ENCODE assay signal across 11 cellular contexts in the genomic region with DNA sequence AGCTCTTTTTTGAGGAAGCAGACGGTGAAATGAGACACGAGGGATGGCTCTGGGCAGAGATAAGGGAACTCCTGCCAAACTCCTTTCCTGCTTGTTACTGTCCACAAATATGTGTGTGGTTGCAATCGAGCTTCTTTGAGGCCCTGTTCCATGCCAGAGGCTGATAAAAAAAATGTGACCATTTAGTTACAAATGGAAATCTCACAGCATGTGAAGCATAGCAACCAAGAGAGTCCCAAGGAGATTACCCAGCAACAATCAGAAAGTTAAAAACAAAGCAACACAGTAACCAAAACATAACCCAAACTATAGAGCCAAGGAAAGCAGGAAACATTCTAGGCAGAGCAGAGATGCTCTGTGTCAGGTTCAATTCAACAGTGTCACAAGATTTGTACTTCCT. TPM values are rescaled to one million over a fixed set of nuclear protein-coding genes. Genes with fewer than 3 reads are reported as not detected.
DNase-seq lines count a peak whose midpoint lies in the region; ATAC-seq and TF ChIP-seq lines count a peak whose summit lies in the region.
"Had no signal": no experiment of that assay in that cellular context is flagged by ENCODE, and none has a peak within 500 bp of the region (broad histone marks: within the 10 kb centered on the region; RNA-seq: fewer than 3 reads in every experiment).

No MANE protein-coding gene starts in this region.

- no peak overlapping the region for H3K27ac Mint-ChIP-seq in MCF 10A (ENCODE audit: low read depth, unreplicated experiment)
- H3K27ac Mint-ChIP-seq in CD4-positive, alpha-beta memory T cell = no peak overlapping the region

- BruUV-seq in MCF 10A (replicated peaks; lab: Mats Ljungman, UMichigan) = no TSS peak

- H3K4me1 Mint-ChIP-seq in MCF 10A (ENCODE audit: insufficient read depth, unreplicated experiment) = no peaks in the 10 kb centered on the region
- H3K4me1 Mint-ChIP-seq in CD4-positive, alpha-beta memory T cell = no peaks in the 10 kb centered on the region

- H3K4me1 ChIP-seq in breast epithelium (no peaks in the 10 kb centered on the region), vagina (peaks cover 8% of the 10 kb centered on the region)
- H3K4me1 ChIP-seq in CD4-positive, alpha-beta memory T cell (ENCODE audit: insufficient read depth, low read length) = no peaks in the 10 kb centered on the region
- H3K4me1 ChIP-seq: A549 had no signal

- POLR2A ChIA-PET in MCF 10A (lab: Yijun Ruan, JAX) = interaction anchor here (0.7 kb wide), 2 partner anchors 79 to 208 kb away, joined by 3 read pairs; no protein-coding TSS in a partner anchor
- POLR2A ChIA-PET in CD4-positive, alpha-beta memory T cell (lab: Charles Lee; ENCODE audit: partially characterized antibody) = no interaction called here

- no peak for ATAC-seq in HG03175 (IDR thresholded peaks at IDR 0.05; ENCODE audit: unreplicated experiment)
- ATAC-seq: A549 had no signal

- H3K27me3 ChIP-seq in breast epithelium = no peaks in the 10 kb centered on the region
- no peaks in the 10 kb centered on the region for H3K27me3 ChIP-seq in brain microvascular endothelial cell (replicated peaks)
- no peaks in the 10 kb centered on the region for H3K27me3 ChIP-seq in vagina
- no peaks in the 10 kb centered on the region for H3K27me3 ChIP-seq in CD4-positive, alpha-beta memory T cell (ENCODE audit: insufficient read depth, low read length)

- in situ Hi-C loops in brain microvascular endothelial cell (cut with HindIII; ENCODE audit: low pct_ligation_motif_present, low sequenced_read_pairs) = no loop called here

- TF ChIP-seq POLR2A in breast epithelium (IDR thresholded peaks at IDR 0.05) = no peak
- no peak for TF ChIP-seq POLR2A in vagina (IDR thresholded peaks at IDR 0.05)

- H3K27ac ChIP-seq in breast epithelium (peak overlapping the region; percentile 34 to 50), brain microvascular endothelial cell (peak overlapping the region; percentile 85), vagina (no peak overlapping the region)
- no peak overlapping the region for H3K27ac ChIP-seq in CD4-positive, alpha-beta memory T cell (ENCODE audit: low read depth, low read length)
- H3K27ac ChIP-seq: A549, KMS-11 had no signal

- intact Hi-C loops in breast epithelium (cut with DNase I; ENCODE audit: low total_unique reads) = no loop called here
- intact Hi-C loops in MCF 10A (cut with micrococcal nuclease) = no loop called here
- intact Hi-C loops in vagina (cut with DNase I) = no loop called here
- intact Hi-C loops in CD4-positive, alpha-beta memory T cell (cut with micrococcal nuclease) = no loop called here

- DNase-seq in breast epithelium (ENCODE audit: low spot score in 2 of 2) = peak in 1 of 2 donors; percentile 57
- DNase-seq in MCF 10A (ENCODE audit: unreplicated experiment) = no peak
- DNase-seq in brain microvascular endothelial cell = peak; percentile 98
- DNase-seq in iris pigment epithelial cell (ENCODE audit: low read depth) = peak; percentile 86
- DNase-seq in vagina (ENCODE audit: extremely low spot score in 2 of 2) = no peak
- DNase-seq in CD4-positive, alpha-beta memory T cell = no peak
- DNase-seq in NCI-H1092 (lab: John Stamatoyannopoulos, UW) = no peak
- DNase-seq: effector memory CD4-positive, alpha-beta T cell had no signal

- H3K27me3 Mint-ChIP-seq in MCF 10A (ENCODE audit: insufficient read depth, unreplicated experiment) = no peaks in the 10 kb centered on the region
- H3K27me3 Mint-ChIP-seq in CD4-positive, alpha-beta memory T cell = peaks cover 5 to 6% of the 10 kb centered on the region in 2 donors

- CTCF ChIA-PET in MCF 10A (lab: Yijun Ruan, JAX) = interaction anchor here (0.8 kb wide), 1 partner anchor 222 kb away, joined by 3 read pairs; no protein-coding TSS in a partner anchor
- CTCF ChIA-PET in CD4-positive, alpha-beta memory T cell (lab: Charles Lee; ENCODE audit: partially characterized antibody) = no interaction called here

- H3K9me3 Mint-ChIP-seq in MCF 10A (ENCODE audit: unreplicated experiment) = peaks cover under 1% of the 10 kb centered on the region
- H3K9me3 Mint-ChIP-seq in CD4-positive, alpha-beta memory T cell = peaks cover 0 to 4% (median 1%) of the 10 kb centered on the region in 8 donors

- H3K9me3 ChIP-seq in breast epithelium (no peaks in the 10 kb centered on the region), vagina (no peaks in the 10 kb centered on the region)
- H3K9me3 ChIP-seq in CD4-positive, alpha-beta memory T cell (ENCODE audit: control insufficient read depth in 1 of 2, low read length in 2 of 2) = no peaks in the 10 kb centered on the region
- H3K9me3 ChIP-seq: A549 had no signal

- no peak for TF ChIP-seq CTCF in breast epithelium (IDR thresholded peaks at IDR 0.05)
- TF ChIP-seq CTCF in MCF 10A (IDR thresholded peaks at IDR 0.05; ENCODE audit: unreplicated experiment) = no peak
- no peak for TF ChIP-seq CTCF in brain microvascular endothelial cell (IDR thresholded peaks at IDR 0.05; ENCODE audit: low read depth, low read length, missing control alignments)
- no peak for TF ChIP-seq CTCF in vagina (IDR thresholded peaks at IDR 0.05)

- no peak overlapping the region for H3K4me3 Mint-ChIP-seq in MCF 10A (ENCODE audit: unreplicated experiment)
- peak overlapping the region in 1 of 8 donors; percentile 4 for H3K4me3 Mint-ChIP-seq in CD4-positive, alpha-beta memory T cell

- H3K36me3 Mint-ChIP-seq in MCF 10A (ENCODE audit: insufficient read depth, unreplicated experiment) = no peaks in the 10 kb centered on the region
- no peaks in the 10 kb centered on the region for H3K36me3 Mint-ChIP-seq in CD4-positive, alpha-beta memory T cell

- H3K4me3 ChIP-seq in breast epithelium (no peak overlapping the region), brain microvascular endothelial cell (ENCODE audit: low read depth, low read length) (no peak overlapping the region), vagina (no peak overlapping the region)
- H3K4me3 ChIP-seq in CD4-positive, alpha-beta memory T cell (ENCODE audit: low read length in 2 of 2) = no peak overlapping the region
- H3K4me3 ChIP-seq: A549 had no signal

- no peaks in the 10 kb centered on the region for H3K36me3 ChIP-seq in breast epithelium
- no peaks in the 10 kb centered on the region for H3K36me3 ChIP-seq in brain microvascular endothelial cell (replicated peaks)
- H3K36me3 ChIP-seq in vagina = no peaks in the 10 kb centered on the region
- H3K36me3 ChIP-seq in CD4-positive, alpha-beta memory T cell (ENCODE audit: insufficient read depth, low read length) = no peaks in the 10 kb centered on the region

RNA-seq across cellular contexts. Expression of a gene that starts 35.4 kb away (rescaled TPM):
- 10 to 100 TPM; 38.3 to 73.6 (median 61.1) TPM for total RNA-seq in breast epithelium
- 18.7 and 36.5 TPM in 2 replicates for total RNA-seq in MCF 10A (2022)
- 42.5 TPM for total RNA-seq in vagina
- total RNA-seq in CD4-positive, alpha-beta memory T cell = 10 to 100 TPM; 39.4 to 40.5 TPM
- 10 to 100 TPM; 75.1 to 85.6 TPM for polyA plus RNA-seq in CD4-positive, alpha-beta memory T cell

Comparison
In these comparisons a context has a peak if more than half of its experiments do, and no peak if none do; other contexts are left out.
1. DNase-seq: peak in brain microvascular endothelial cell (single experiment) and iris pigment epithelial cell (single experiment); none in MCF 10A (single experiment), vagina (0 of 2), CD4-positive, alpha-beta memory T cell (0 of 5) and NCI-H1092 (single experiment).
2. H3K27ac ChIP-seq: peak in breast epithelium (2 of 2) and brain microvascular endothelial cell (single experiment); none in vagina (single experiment) and CD4-positive, alpha-beta memory T cell (single experiment).